Comparison of ENCODE assay signal across 12 cellular contexts in genomic region chrX:44997282-44997813, GRCh38.
A peak's percentile ranks its signal among the peaks of the same experiment; 100 is the strongest.
DNase-seq lines count a peak whose midpoint lies in the region; ATAC-seq and TF ChIP-seq lines count a peak whose summit lies in the region.
"Had no signal": no experiment of that assay in that cellular context is flagged by ENCODE, and none has a peak within 500 bp of the region (broad histone marks: within the 10 kb centered on the region; RNA-seq: fewer than 3 reads in every experiment).

No MANE protein-coding gene starts in this region.

- H3K27me3 ChIP-seq in lower lobe of right lung (ENCODE audit: low read depth) (no peaks in the 10 kb centered on the region), upper lobe of left lung (no peaks in the 10 kb centered on the region), adrenal gland (no peaks in the 10 kb centered on the region)
- H3K27me3 ChIP-seq: heart right ventricle had no signal

- H3K4me3 ChIP-seq in lower lobe of right lung (no peak overlapping the region), upper lobe of left lung (no peak overlapping the region), adrenal gland (peak overlapping the region in 1 of 4 donors; percentile 3)
- H3K4me3 ChIP-seq: heart right ventricle had no signal

- peak overlapping the region; percentile 81 for H3K27ac Mint-ChIP-seq in stimulated activated naive CD8-positive, alpha-beta T cell treated with anti-CD3 and anti-CD28 coated beads, Interleukin-15, Interleukin-2, amounts not matched to agents 100 ng/mL and 50 ng/mL, for 24 hours

- no peak for DNase-seq in stimulated activated naive CD8-positive, alpha-beta T cell treated with anti-CD3 and anti-CD28 coated beads, Interleukin-15, Interleukin-2, amounts not matched to agents 100 U/mL and 50 U/mL, for 24 hours
- DNase-seq in OCI-M1 (lab: John Stamatoyannopoulos, UW) (peak; percentile 42), lower lobe of right lung (peak; percentile 44), upper lobe of left lung (no peak), adrenal gland (no peak)
- DNase-seq: caudate nucleus, heart right ventricle, left ventricle myocardium superior, NCI-H446 had no signal

- no peak overlapping the region for H3K27ac ChIP-seq in lower lobe of right lung
- no peak overlapping the region for H3K27ac ChIP-seq in upper lobe of left lung
- H3K27ac ChIP-seq in adrenal gland, result no peak overlapping the region
- H3K27ac ChIP-seq: heart right ventricle had no signal

- H3K36me3 Mint-ChIP-seq in stimulated activated naive CD8-positive, alpha-beta T cell treated with anti-CD3 and anti-CD28 coated beads, Interleukin-15, Interleukin-2, amounts not matched to agents 100 ng/mL and 50 ng/mL, for 24 hours (ENCODE audit: low read depth), result peaks cover 18% of the 10 kb centered on the region

- peaks cover 68% of the 10 kb centered on the region for H3K4me1 Mint-ChIP-seq in stimulated activated naive CD8-positive, alpha-beta T cell treated with anti-CD3 and anti-CD28 coated beads, Interleukin-15, Interleukin-2, amounts not matched to agents 100 ng/mL and 50 ng/mL, for 24 hours (ENCODE audit: low read depth)

- H3K9me3 Mint-ChIP-seq in stimulated activated naive CD8-positive, alpha-beta T cell treated with anti-CD3 and anti-CD28 coated beads, Interleukin-15, Interleukin-2, amounts not matched to agents 100 ng/mL and 50 ng/mL, for 24 hours, result no peaks in the 10 kb centered on the region

- no peaks in the 10 kb centered on the region for H3K27me3 Mint-ChIP-seq in stimulated activated naive CD8-positive, alpha-beta T cell treated with anti-CD3 and anti-CD28 coated beads, Interleukin-15, Interleukin-2, amounts not matched to agents 100 ng/mL and 50 ng/mL, for 24 hours

- ATAC-seq in stimulated activated naive CD8-positive, alpha-beta T cell treated with anti-CD3 and anti-CD28 coated beads, Interleukin-15, Interleukin-2, amounts not matched to agents 100 U/mL and 50 U/mL, for 24 hours, result no peak
- ATAC-seq in lower lobe of right lung, result peak in 1 of 2 donors; percentile 54
- ATAC-seq in HG03378 (IDR thresholded peaks at IDR 0.05; ENCODE audit: unreplicated experiment), result no peak
- no peak for ATAC-seq in upper lobe of left lung (ENCODE audit: low FRiP score in 2 of 2)
- ATAC-seq in HG02798 (IDR thresholded peaks at IDR 0.05; ENCODE audit: poor library complexity, unreplicated experiment), result no peak
- ATAC-seq: heart right ventricle, left ventricle myocardium superior had no signal

- no peak for TF ChIP-seq POLR2A in upper lobe of left lung (IDR thresholded peaks at IDR 0.05)
- TF ChIP-seq POLR2A in adrenal gland (IDR thresholded peaks at IDR 0.05), result no peak

- no peaks in the 10 kb centered on the region for H3K9me3 ChIP-seq in lower lobe of right lung
- no peaks in the 10 kb centered on the region for H3K9me3 ChIP-seq in upper lobe of left lung
- no peaks in the 10 kb centered on the region for H3K9me3 ChIP-seq in adrenal gland (replicated peaks in 1 of 3)
- H3K9me3 ChIP-seq: heart right ventricle had no signal

- TF ChIP-seq EP300 in upper lobe of left lung (IDR thresholded peaks at IDR 0.05), result no peak

- TF ChIP-seq CTCF in lower lobe of right lung (IDR thresholded peaks at IDR 0.05) (no peak), upper lobe of left lung (IDR thresholded peaks at IDR 0.05) (no peak), adrenal gland (IDR thresholded peaks at IDR 0.05) (no peak)

- 69 to 80% methylated on average over 2 to 10 of the region's 10 CpGs for WGBS in upper lobe of left lung, 2 donors
- 73 to 89% (median 84%) methylated on average over 8 to 10 of the region's 10 CpGs for WGBS in adrenal gland, 4 donors

- peak overlapping the region; percentile 44 for H3K4me3 Mint-ChIP-seq in stimulated activated naive CD8-positive, alpha-beta T cell treated with anti-CD3 and anti-CD28 coated beads, Interleukin-15, Interleukin-2, amounts not matched to agents 100 ng/mL and 50 ng/mL, for 24 hours

- intact Hi-C loops in lower lobe of right lung (cut with DNase I) (no loop called here), adrenal gland (cut with DNase I) (no loop called here)

- H3K4me1 ChIP-seq in lower lobe of right lung (peaks cover 31% of the 10 kb centered on the region), upper lobe of left lung (peaks cover 0 to 44% (median 18%) of the 10 kb centered on the region in 4 donors), adrenal gland (replicated peaks in 1 of 2) (peaks cover 0 to 36% of the 10 kb centered on the region in 2 donors)

- H3K36me3 ChIP-seq in lower lobe of right lung (no peaks in the 10 kb centered on the region), upper lobe of left lung (no peaks in the 10 kb centered on the region), adrenal gland (replicated peaks in 1 of 2) (no peaks in the 10 kb centered on the region)

Comparison
In these comparisons a context has a peak if more than half of its experiments do, and no peak if none do; other contexts are left out.
1. DNase-seq: peak in OCI-M1 (single experiment) and lower lobe of right lung (single experiment); none in stimulated activated naive CD8-positive, alpha-beta T cell treated with anti-CD3 and anti-CD28 coated beads, Interleukin-15, Interleukin-2, amounts not matched to agents 100 U/mL and 50 U/mL, for 24 hours (single experiment), upper lobe of left lung (0 of 2) and adrenal gland (0 of 7).